Comparison of ENCODE assay signal across 8 cellular contexts in genomic region chr7:148735967-148736366, GRCh38.
"Had no signal": no experiment of that assay in that cellular context is flagged by ENCODE, and none has a peak within 500 bp of the region (broad histone marks: within the 10 kb centered on the region; RNA-seq: fewer than 3 reads in every experiment).

No MANE protein-coding gene starts in this region.

- ATAC-seq: GM23338 had no signal

- H3K4me3 ChIP-seq: GM23338 had no signal

- H3K4me1 Mint-ChIP-seq: GM23338, H9 had no signal

- H3K9me3 Mint-ChIP-seq: GM23338, H9, HFFc6, IgD-negative memory B cell had no signal

- H3K4me3 Mint-ChIP-seq: GM23338, H9, HFFc6, IgD-negative memory B cell had no signal

- FAIRE-seq: H1, H54, HTR-8/SVneo had no signal

- DNase-seq: H9, HCEC 1CT, HFFc6 had no signal

- H3K27ac Mint-ChIP-seq: GM23338, HFFc6, IgD-negative memory B cell had no signal

- H3K27me3 Mint-ChIP-seq: IgD-negative memory B cell had no signal

- H3K4me2 ChIP-seq: GM23338 had no signal

- H2AFZ ChIP-seq: GM23338 had no signal
